ENCODE assay signal across 1 cellular context in genomic region chr2:87025927-87026326, GRCh38. TPM values are rescaled to one million over a fixed set of nuclear protein-coding genes. Genes with fewer than 3 reads are reported as not detected.
"Had no signal": no experiment of that assay in that cellular context is flagged by ENCODE, and none has a peak within 500 bp of the region (broad histone marks: within the 10 kb centered on the region; RNA-seq: fewer than 3 reads in every experiment).

No MANE protein-coding gene starts in this region.

RNA-seq across cellular contexts. Expression of gene PLGLB1, which starts 4.3 kb away (rescaled TPM):
- total RNA-seq: mesenteric fat pad had no signal
